20 cellular contexts compared by ENCODE assay signal in genomic region chr17:74964988-74965622, GRCh38. TPM values are rescaled to one million over a fixed set of nuclear protein-coding genes. Genes with fewer than 3 reads are reported as not detected.
DNase-seq lines count a peak whose midpoint lies in the region; ATAC-seq and TF ChIP-seq lines count a peak whose summit lies in the region.
"Had no signal": no experiment of that assay in that cellular context is flagged by ENCODE, and none has a peak within 500 bp of the region (broad histone marks: within the 10 kb centered on the region; RNA-seq: fewer than 3 reads in every experiment).

No MANE protein-coding gene starts in this region.

- H3K27me3 Mint-ChIP-seq in progenitor cell of endocrine pancreas, result no peaks in the 10 kb centered on the region
- peaks cover under 1% of the 10 kb centered on the region for H3K27me3 Mint-ChIP-seq in activated CD4-positive, alpha-beta memory T cell treated with anti-CD3 and anti-CD28 coated beads, Interleukin-2, amount 10 ng/mL, durations not matched to agents 7 days and 5 days

- POLR2A ChIA-PET in activated CD4-positive, alpha-beta memory T cell treated with anti-CD3 and anti-CD28 coated beads, Interleukin-2, amount 10 ng/mL, durations not matched to agents 7 days and 5 days (lab: Charles Lee), result no interaction called here

- peak; percentile 33 for DNase-seq in H7
- DNase-seq in progenitor cell of endocrine pancreas (ENCODE audit: low spot score, unreplicated experiment), result no peak
- no peak for DNase-seq in NCI-H345 (lab: John Stamatoyannopoulos, UW)
- no peak for DNase-seq in activated CD4-positive, alpha-beta memory T cell treated with anti-CD3 and anti-CD28 coated beads, Interleukin-2, amount 10 ng/mL, durations not matched to agents 7 days and 5 days
- DNase-seq: C1 segment of cervical spinal cord, DND-41, GDM1, GM23248, IMR-90, Karpas-422, MM.1S, NCI-H1092 treated with DMSO at 0.1 percent for 48 hours, NCI-H2081 treated with DMSO at 0.1 percent for 48 hours, NCI-H510A treated with DMSO at 0.1 percent for 48 hours, Right ventricle myocardium superior had no signal

- no peak overlapping the region for H3K4me3 ChIP-seq in H7 (ENCODE audit: insufficient read depth, low read depth, low read length)
- H3K4me3 ChIP-seq: GM12878, GM23248 had no signal

- no peak for TF ChIP-seq CTCF in progenitor cell of endocrine pancreas (IDR thresholded peaks at IDR 0.05; ENCODE audit: unreplicated experiment)

- H3K4me3 Mint-ChIP-seq in progenitor cell of endocrine pancreas (ENCODE audit: low read depth), result no peak overlapping the region
- H3K4me3 Mint-ChIP-seq in activated CD4-positive, alpha-beta memory T cell treated with anti-CD3 and anti-CD28 coated beads, Interleukin-2, amount 10 ng/mL, durations not matched to agents 7 days and 5 days, result no peak overlapping the region

- H3K27ac ChIP-seq in angular gyrus (ENCODE audit: low read depth, low read length), result peak overlapping the region; percentile 93
- H3K27ac ChIP-seq: GM23248 had no signal

- ATAC-seq in esophagus mucosa (peak; percentile 6), HG03460 (IDR thresholded peaks at IDR 0.05; ENCODE audit: unreplicated experiment) (no peak)
- ATAC-seq: GM12878 had no signal

- CTCF ChIA-PET in activated CD4-positive, alpha-beta memory T cell treated with anti-CD3 and anti-CD28 coated beads, Interleukin-2, amount 10 ng/mL, durations not matched to agents 7 days and 5 days (lab: Charles Lee), result no interaction called here

- H3K27me3 ChIP-seq in H7 (ENCODE audit: control insufficient read depth, insufficient read depth, low read length), result peaks cover 5% of the 10 kb centered on the region

- peaks cover 9% of the 10 kb centered on the region for H3K4me1 Mint-ChIP-seq in progenitor cell of endocrine pancreas (ENCODE audit: low read depth)
- peaks cover 7% of the 10 kb centered on the region for H3K4me1 Mint-ChIP-seq in activated CD4-positive, alpha-beta memory T cell treated with anti-CD3 and anti-CD28 coated beads, Interleukin-2, amount 10 ng/mL, durations not matched to agents 7 days and 5 days

- H3K9me3 Mint-ChIP-seq in progenitor cell of endocrine pancreas (ENCODE audit: low read depth), result no peaks in the 10 kb centered on the region
- no peaks in the 10 kb centered on the region for H3K9me3 Mint-ChIP-seq in activated CD4-positive, alpha-beta memory T cell treated with anti-CD3 and anti-CD28 coated beads, Interleukin-2, amount 10 ng/mL, durations not matched to agents 7 days and 5 days

- peaks cover 3% of the 10 kb centered on the region for H3K36me3 Mint-ChIP-seq in progenitor cell of endocrine pancreas (ENCODE audit: insufficient read depth)
- no peaks in the 10 kb centered on the region for H3K36me3 Mint-ChIP-seq in activated CD4-positive, alpha-beta memory T cell treated with anti-CD3 and anti-CD28 coated beads, Interleukin-2, amount 10 ng/mL, durations not matched to agents 7 days and 5 days (ENCODE audit: low read depth)

- H3K36me3 ChIP-seq in H7 (replicated peaks; ENCODE audit: control insufficient read depth, insufficient read depth, low read length), result no peaks in the 10 kb centered on the region

- H3K27ac Mint-ChIP-seq in progenitor cell of endocrine pancreas, result peak overlapping the region; percentile 76
- no peak overlapping the region for H3K27ac Mint-ChIP-seq in activated CD4-positive, alpha-beta memory T cell treated with anti-CD3 and anti-CD28 coated beads, Interleukin-2, amount 10 ng/mL, durations not matched to agents 7 days and 5 days

RNA-seq across cellular contexts. Expression of gene HID1, which starts 7.5 kb away (rescaled TPM):
- 2.1 and 7.8 TPM in 2 replicates for total RNA-seq in H7 (2014; rRNA removed; shearing (Covaris generic))
- total RNA-seq in esophagus mucosa, result 3.1 TPM
- 94.2 and 101 TPM in 2 replicates for total RNA-seq in progenitor cell of endocrine pancreas
- 1 to 10 TPM in 1 of 2 experiments, under 1 TPM in 1; 0.38 to 1.4 TPM for total RNA-seq in activated CD4-positive, alpha-beta memory T cell treated with anti-CD3 and anti-CD28 coated beads, Interleukin-2, amount 10 ng/mL, durations not matched to agents 7 days and 5 days
- total RNA-seq: GM23248 had no signal

RNA-seq across cellular contexts. Expression of gene CDR2L, which starts 22.3 kb away (rescaled TPM):
- 23.5 and 25.9 TPM in 2 replicates for total RNA-seq in H7 (2014; rRNA removed; shearing (Covaris generic))
- total RNA-seq in esophagus mucosa (2.7 TPM), progenitor cell of endocrine pancreas (17.2 and 17.8 TPM in 2 replicates)
- total RNA-seq in activated CD4-positive, alpha-beta memory T cell treated with anti-CD3 and anti-CD28 coated beads, Interleukin-2, amount 10 ng/mL, durations not matched to agents 7 days and 5 days, result under 1 TPM; 0.50 to 0.63 TPM

RNA-seq across cellular contexts. Expression of gene OTOP3, which starts 29.4 kb away (rescaled TPM):
- not detected in 2 replicates for total RNA-seq in H7 (2014; rRNA removed; shearing (Covaris generic))
- total RNA-seq in esophagus mucosa (14.7 TPM), progenitor cell of endocrine pancreas (0.57 and 0.67 TPM in 2 replicates)
- total RNA-seq in activated CD4-positive, alpha-beta memory T cell treated with anti-CD3 and anti-CD28 coated beads, Interleukin-2, amount 10 ng/mL, durations not matched to agents 7 days and 5 days, result not detected
- total RNA-seq: A673, GM12878, GM23248, IMR-90, Right ventricle myocardium superior had no signal

RNA-seq across cellular contexts. Expression of gene OTOP2, which starts 41.0 kb away (rescaled TPM):
- not detected in 2 replicates for total RNA-seq in H7 (2014; rRNA removed; shearing (Covaris generic))
- total RNA-seq in esophagus mucosa, result 0.36 TPM
- not detected in 2 replicates for total RNA-seq in progenitor cell of endocrine pancreas
- total RNA-seq in activated CD4-positive, alpha-beta memory T cell treated with anti-CD3 and anti-CD28 coated beads, Interleukin-2, amount 10 ng/mL, durations not matched to agents 7 days and 5 days, result not detected
- total RNA-seq: A673, GM12878, GM23248, IMR-90, Right ventricle myocardium superior had no signal

RNA-seq across cellular contexts. Expression of gene USH1G, which starts 42.0 kb away (rescaled TPM):
- 0.59 and 1.3 TPM in 2 replicates for total RNA-seq in H7 (2014; rRNA removed; shearing (Covaris generic))
- total RNA-seq in esophagus mucosa (6.4 TPM), progenitor cell of endocrine pancreas (0.18 and 0.19 TPM in 2 replicates)
- not detected for total RNA-seq in activated CD4-positive, alpha-beta memory T cell treated with anti-CD3 and anti-CD28 coated beads, Interleukin-2, amount 10 ng/mL, durations not matched to agents 7 days and 5 days
- total RNA-seq: A673, GM23248, IMR-90, Right ventricle myocardium superior had no signal

Comparison
In these comparisons a context has a peak if more than half of its experiments do, and no peak if none do; other contexts are left out.
1. RNA of gene HID1, which starts 7.5 kb away (total RNA-seq): 94.2 to 101 TPM in progenitor cell of endocrine pancreas; 3.1 TPM in esophagus mucosa (single experiment), 2.1 to 7.8 TPM in H7 and 0.38 to 1.4 TPM in activated CD4-positive, alpha-beta memory T cell treated with anti-CD3 and anti-CD28 coated beads, Interleukin-2, amount 10 ng/mL, durations not matched to agents 7 days and 5 days; every median in the first group is over 10 times any median in the second.